ENCODE assay signal across 16 cellular contexts in genomic region chr19:7988307-7988706, GRCh38. TPM values are rescaled to one million over a fixed set of nuclear protein-coding genes. Genes with fewer than 3 reads are reported as not detected.
DNase-seq lines count a peak whose midpoint lies in the region; ATAC-seq, FAIRE-seq and TF ChIP-seq lines count a peak whose summit lies in the region.
"Had no signal": no experiment of that assay in that cellular context is flagged by ENCODE, and none has a peak within 500 bp of the region (broad histone marks: within the 10 kb centered on the region; RNA-seq: fewer than 3 reads in every experiment).

No MANE protein-coding gene starts in this region.

- H4K91ac ChIP-seq in H9 (ENCODE audit: insufficient read length, low read depth, low read length) = no peak overlapping the region

- no peak overlapping the region for H3K4me3 ChIP-seq in smooth muscle cell
- H3K4me3 ChIP-seq: BLaER1, prostate gland, transverse colon had no signal

- H2AK5ac ChIP-seq in H9 (ENCODE audit: insufficient read length, low read length) = no peak overlapping the region

- peaks cover 3% of the 10 kb centered on the region for H4K20me1 ChIP-seq in H9 (ENCODE audit: control insufficient read depth, insufficient read depth, insufficient read length)
- peaks cover 99% of the 10 kb centered on the region for H4K20me1 ChIP-seq in smooth muscle cell (ENCODE audit: low read depth)

- no peak overlapping the region for H3K4me2 ChIP-seq in H9 (ENCODE audit: insufficient read depth, insufficient read length, low read length)
- no peak overlapping the region for H3K4me2 ChIP-seq in smooth muscle cell
- H3K4me2 ChIP-seq: BLaER1 had no signal

- H3K4me1 Mint-ChIP-seq in H9 = 0 out of 4 replicates have a peak, but pooled peaks cover 0 to 2% of the 10 kb centered on the region in 2 experiments
- H3K4me1 Mint-ChIP-seq in progenitor cell of endocrine pancreas (ENCODE audit: low read depth) = peaks cover 3% of the 10 kb centered on the region
- H3K4me1 Mint-ChIP-seq: activated CD4-positive, alpha-beta memory T cell treated with anti-CD3 and anti-CD28 coated beads, Interleukin-2, amount 10 ng/mL, durations not matched to agents 7 days and 5 days had no signal

- no peak overlapping the region for H4K8ac ChIP-seq in H9 (replicated peaks; ENCODE audit: insufficient read length, low read depth, low read length)

- no peaks in the 10 kb centered on the region for H3K27me3 ChIP-seq in H9 (ENCODE audit: insufficient read depth, low read length)
- H3K27me3 ChIP-seq in foreskin keratinocyte = no peaks in the 10 kb centered on the region
- H3K27me3 ChIP-seq in smooth muscle cell (ENCODE audit: low read depth) = no peaks in the 10 kb centered on the region
- H3K27me3 ChIP-seq: BLaER1, transverse colon had no signal

- CTCF ChIA-PET in RWPE1 (lab: Yijun Ruan, JAX) = interaction anchor here (0.7 to 1.4 kb wide), 3 partner anchors 11 to 170 kb away, joined by 3 to 6 read pairs (median 3); no protein-coding TSS in a partner anchor

- H3K79me2 ChIP-seq in H9 (ENCODE audit: insufficient read depth, low read length) = peaks cover 4% of the 10 kb centered on the region; the same call in 1 of the 2 replicates
- H3K79me2 ChIP-seq in smooth muscle cell (ENCODE audit: low read depth) = peaks cover 70% of the 10 kb centered on the region

- H3K27ac Mint-ChIP-seq in H9 (peak overlapping the region; percentile 70 to 91 (median 83); a peak in 5 of 7 replicates), progenitor cell of endocrine pancreas (no peak overlapping the region)
- H3K27ac Mint-ChIP-seq: activated CD4-positive, alpha-beta memory T cell treated with anti-CD3 and anti-CD28 coated beads, Interleukin-2, amount 10 ng/mL, durations not matched to agents 7 days and 5 days had no signal

- DNase-seq in H9 = no peak
- peak; percentile 55 for DNase-seq in RWPE1 (ENCODE audit: low spot score)
- peak; percentile 40 to 65 for DNase-seq in foreskin keratinocyte
- DNase-seq in smooth muscle cell (lab: John Stamatoyannopoulos, UW; ENCODE audit: unreplicated experiment) = no peak
- no peak for DNase-seq in GM19239 (ENCODE audit: insufficient read length, low spot score)
- no peak for DNase-seq in progenitor cell of endocrine pancreas (ENCODE audit: low spot score, unreplicated experiment)
- DNase-seq: activated CD4-positive, alpha-beta memory T cell treated with anti-CD3 and anti-CD28 coated beads, Interleukin-2, amount 10 ng/mL, durations not matched to agents 7 days and 5 days; activated effector memory CD4-positive, alpha-beta T cell treated with Interleukin-2 at 50 U/mL for 16 hours; effector CD4-positive, alpha-beta T cell; NCI-H146; SHP77; transverse colon had no signal

- H3K23ac ChIP-seq in H9 (ENCODE audit: insufficient read length, low read depth, low read length) = no peak overlapping the region

- H3K14ac ChIP-seq in H9 (ENCODE audit: insufficient read depth, low read length) = no peak overlapping the region

- H2BK5ac ChIP-seq in H9 (ENCODE audit: insufficient read length, low read length) = no peak overlapping the region

- no peak overlapping the region for H3K56ac ChIP-seq in H9 (ENCODE audit: insufficient read length, low read depth, low read length)

- H2BK20ac ChIP-seq in H9 (ENCODE audit: low read depth, low read length, poor library complexity, severe bottlenecking) = no peak overlapping the region

- no peak overlapping the region for H2BK120ac ChIP-seq in H9 (ENCODE audit: low read depth, low read length, poor library complexity, severe bottlenecking)

- no peak overlapping the region for H3K27ac ChIP-seq in H9 (ENCODE audit: insufficient read length, low read depth, low read length)
- peak overlapping the region; percentile 100 for H3K27ac ChIP-seq in RWPE1
- H3K27ac ChIP-seq in foreskin keratinocyte = no peak overlapping the region
- peak overlapping the region; percentile 79 for H3K27ac ChIP-seq in smooth muscle cell (ENCODE audit: low read depth)
- H3K27ac ChIP-seq: BLaER1, transverse colon had no signal

- peaks cover 11% of the 10 kb centered on the region for H3K79me1 ChIP-seq in H9 (ENCODE audit: insufficient read depth, low read depth, low read length, poor library complexity, severe bottlenecking)

- H3F3A ChIP-seq in smooth muscle cell (ENCODE audit: low read depth) = peaks cover 14% of the 10 kb centered on the region

- peaks cover 6% of the 10 kb centered on the region for H3K36me3 ChIP-seq in smooth muscle cell (ENCODE audit: low read depth)

- H3K18ac ChIP-seq in H9 (ENCODE audit: insufficient read length, low read depth, low read length) = no peak overlapping the region

- no peak overlapping the region for H2BK15ac ChIP-seq in H9 (ENCODE audit: low read depth, low read length)

- FAIRE-seq in GM19239 (lab: Jason Lieb, UNC) = no peak

- H2AFZ ChIP-seq in H9 (ENCODE audit: low read length) (no peak overlapping the region), smooth muscle cell (ENCODE audit: low read depth) (no peak overlapping the region)

- POLR2A ChIA-PET in RWPE1 (lab: Yijun Ruan, JAX; ENCODE audit: low non-redundant PET) = no interaction called here

- H3K36me3 Mint-ChIP-seq in H9 (ENCODE audit: insufficient read depth in 1 of 3, low read depth in 3 of 3) (peaks cover 47 to 82% (median 72%) of the 10 kb centered on the region in 3 experiments), progenitor cell of endocrine pancreas (ENCODE audit: insufficient read depth) (peaks cover 20% of the 10 kb centered on the region)

- H3K4me1 ChIP-seq in H9 (ENCODE audit: insufficient read depth, low read length) (no peaks in the 10 kb centered on the region), foreskin keratinocyte (peaks cover 36% of the 10 kb centered on the region), smooth muscle cell (ENCODE audit: low read depth) (no peaks in the 10 kb centered on the region)

- H3K4me3 Mint-ChIP-seq in H9 (peak overlapping the region in 1 of 2 experiments; percentile 8; a peak in 1 of 5 replicates), progenitor cell of endocrine pancreas (ENCODE audit: low read depth) (no peak overlapping the region)
- H3K4me3 Mint-ChIP-seq: activated CD4-positive, alpha-beta memory T cell treated with anti-CD3 and anti-CD28 coated beads, Interleukin-2, amount 10 ng/mL, durations not matched to agents 7 days and 5 days had no signal

- H3T11ph ChIP-seq in H9 (ENCODE audit: low read length) = no peak overlapping the region

- no peak overlapping the region for H2BK12ac ChIP-seq in H9 (ENCODE audit: insufficient read length, low read depth, low read length)

- H3K9ac ChIP-seq in H9 (ENCODE audit: extremely low read depth, insufficient read length, low read length) = no peak overlapping the region
- no peak overlapping the region for H3K9ac ChIP-seq in smooth muscle cell (ENCODE audit: low read depth)
- H3K9ac ChIP-seq: BLaER1 had no signal

- TF ChIP-seq CTCF in H9 (conservative IDR thresholded peaks at IDR 0.05) = no peak
- TF ChIP-seq CTCF in RWPE1 (conservative IDR thresholded peaks at IDR 0.05; ENCODE audit: low read depth) = no peak
- no peak for TF ChIP-seq CTCF in foreskin keratinocyte (conservative IDR thresholded peaks at IDR 0.05)
- TF ChIP-seq CTCF in smooth muscle cell (IDR thresholded peaks at IDR 0.05; ENCODE audit: borderline replicate concordance, insufficient read depth, poor library complexity, severe bottlenecking) = no peak
- TF ChIP-seq CTCF in progenitor cell of endocrine pancreas (IDR thresholded peaks at IDR 0.05; ENCODE audit: unreplicated experiment) = no peak

- H3K9me3 ChIP-seq in H9 (ENCODE audit: control insufficient read depth, low read depth, low read length) = no peaks in the 10 kb centered on the region
- H3K9me3 ChIP-seq in smooth muscle cell (replicated peaks; ENCODE audit: low read depth) = no peaks in the 10 kb centered on the region
- H3K9me3 ChIP-seq: BLaER1, prostate gland, transverse colon had no signal

- no peak overlapping the region for H3K4ac ChIP-seq in H9 (ENCODE audit: low read depth, low read length)

- WGBS in H9 (ENCODE audit: extremely low coverage, insufficient read length, low lambda C conversion rate) = no CpG with 5 or more reads among the region's 5 CpGs
- WGBS in smooth muscle cell (ENCODE audit: low lambda C conversion rate) = 79% methylated on average over 5 of the region's 5 CpGs

- H4K5ac ChIP-seq in H9 (ENCODE audit: insufficient read length, low read depth, low read length) = no peak overlapping the region

- ATAC-seq in foreskin keratinocyte (peak; percentile 70), HG03520 (IDR thresholded peaks at IDR 0.05; ENCODE audit: unreplicated experiment) (no peak)

- H3K27me3 Mint-ChIP-seq in H9 (ENCODE audit: low read depth) (no peaks in the 10 kb centered on the region), progenitor cell of endocrine pancreas (no peaks in the 10 kb centered on the region)
- H3K27me3 Mint-ChIP-seq: activated CD4-positive, alpha-beta memory T cell treated with anti-CD3 and anti-CD28 coated beads, Interleukin-2, amount 10 ng/mL, durations not matched to agents 7 days and 5 days; IgD-negative memory B cell had no signal

- H3K9me3 Mint-ChIP-seq in H9 = no peaks in the 10 kb centered on the region
- no peaks in the 10 kb centered on the region for H3K9me3 Mint-ChIP-seq in progenitor cell of endocrine pancreas (ENCODE audit: low read depth)
- H3K9me3 Mint-ChIP-seq: activated CD4-positive, alpha-beta memory T cell treated with anti-CD3 and anti-CD28 coated beads, Interleukin-2, amount 10 ng/mL, durations not matched to agents 7 days and 5 days; IgD-negative memory B cell had no signal

- H3K23me2 ChIP-seq in H9 (ENCODE audit: insufficient read length, low read depth, low read length, poor library complexity, severe bottlenecking) = no peaks in the 10 kb centered on the region

RNA-seq across cellular contexts. Expression of gene ELAVL1, which starts 17.1 kb away (rescaled TPM):
- total RNA-seq in H9 (2021) (147 and 149 TPM in 2 replicates), foreskin keratinocyte (79.7 and 85.2 TPM in 2 replicates), smooth muscle cell (32.8 and 47.9 TPM in 2 replicates), progenitor cell of endocrine pancreas (125 and 130 TPM in 2 replicates)
- polyA plus RNA-seq in foreskin keratinocyte (53.5 and 62.5 TPM in 2 replicates), smooth muscle cell (90.7 and 91.6 TPM in 2 replicates)

RNA-seq across cellular contexts. Expression of gene TIMM44, which starts 44.8 kb away (rescaled TPM):
- total RNA-seq in H9 (2021) (114 and 122 TPM in 2 replicates), foreskin keratinocyte (63.0 and 67.5 TPM in 2 replicates), smooth muscle cell (25.1 and 27.1 TPM in 2 replicates), progenitor cell of endocrine pancreas (75.0 and 75.2 TPM in 2 replicates)
- polyA plus RNA-seq in foreskin keratinocyte (50.0 and 53.9 TPM in 2 replicates), smooth muscle cell (21.8 and 39.3 TPM in 2 replicates)

Comparison
In these comparisons a context has a peak if more than half of its experiments do, and no peak if none do; other contexts are left out.
1. DNase-seq: peak in RWPE1 (single experiment) and foreskin keratinocyte (2 of 2); none in H9 (single experiment), smooth muscle cell (single experiment), GM19239 (single experiment) and progenitor cell of endocrine pancreas (single experiment).
2. H3K27ac ChIP-seq: peak in RWPE1 (single experiment) and smooth muscle cell (single experiment); none in H9 (single experiment) and foreskin keratinocyte (single experiment).